13 cellular contexts compared by ENCODE assay signal in genomic region chr18:8721716-8722115, GRCh38. TPM values are rescaled to one million over a fixed set of nuclear protein-coding genes. Genes with fewer than 3 reads are reported as not detected.
DNase-seq lines count a peak whose midpoint lies in the region; ATAC-seq and TF ChIP-seq lines count a peak whose summit lies in the region.
"Had no signal": no experiment of that assay in that cellular context is flagged by ENCODE, and none has a peak within 500 bp of the region (broad histone marks: within the 10 kb centered on the region; RNA-seq: fewer than 3 reads in every experiment).

No MANE protein-coding gene starts in this region.

- intact Hi-C loops in Panc1 (cut with micrococcal nuclease; ENCODE audit: unreplicated experiment), result no loop called here

- CTCF ChIA-PET in Panc1 (lab: Charles Lee), result no interaction called here

- H2BK120ac ChIP-seq in neuronal stem cell (ENCODE audit: low read depth, low read length), result peak overlapping the region; percentile 58

- no peaks in the 10 kb centered on the region for H3K79me1 ChIP-seq in neuronal stem cell (ENCODE audit: low read depth, low read length)

- in situ Hi-C loops in Panc1 (cut with HindIII; ENCODE audit: low pct_unique_long_range_greater_than_20kb, low sequenced_read_pairs), result no loop called here

- H3K4ac ChIP-seq in neuronal stem cell (ENCODE audit: low read length), result peak overlapping the region; percentile 13

- H3K23ac ChIP-seq in neuronal stem cell (ENCODE audit: low read depth, low read length, poor library complexity), result peak overlapping the region; percentile 49

- H4K8ac ChIP-seq in neuronal stem cell (ENCODE audit: low read depth, low read length), result no peak overlapping the region

- POLR2A ChIA-PET in Panc1 (lab: Charles Lee), result no interaction called here

- H2AFZ ChIP-seq in neuronal stem cell (ENCODE audit: low read length), result no peak overlapping the region

- H3K9ac ChIP-seq in neuronal stem cell (ENCODE audit: low read depth, low read length, poor library complexity), result no peak overlapping the region

- H3K27me3 ChIP-seq in Panc1 (ENCODE audit: control insufficient read depth, insufficient read depth, low read length), result no peaks in the 10 kb centered on the region
- H3K27me3 ChIP-seq in neuronal stem cell (ENCODE audit: control insufficient read depth in 3 of 3, insufficient read depth in 3 of 3, low read depth in 1 of 3, low read length in 3 of 3), result no peaks in the 10 kb centered on the region

- no peak overlapping the region for H2BK5ac ChIP-seq in neuronal stem cell (ENCODE audit: low read length)

- no peaks in the 10 kb centered on the region for H3K9me3 ChIP-seq in Panc1 (ENCODE audit: control insufficient read depth, insufficient read depth, low read depth, low read length)
- H3K9me3 ChIP-seq in neuronal stem cell (replicated peaks in 1 of 2; ENCODE audit: control insufficient read depth in 2 of 2, insufficient read depth in 1 of 2, low read depth in 1 of 2, low read length in 2 of 2), result peaks cover 0 to 1% of the 10 kb centered on the region in 2 donors

- H4K91ac ChIP-seq in neuronal stem cell (ENCODE audit: low read depth, low read length, poor library complexity), result no peak overlapping the region

- ATAC-seq in Panc1 (peak; percentile 75), GM19324 (IDR thresholded peaks at IDR 0.05; ENCODE audit: low FRiP score, unreplicated experiment) (no peak)

- H3K4me3 ChIP-seq in Panc1 (ENCODE audit: low read depth in 2 of 2, low read length in 2 of 2), result no peak overlapping the region
- no peak overlapping the region for H3K4me3 ChIP-seq in neuronal stem cell (ENCODE audit: low read length in 2 of 2)

- H2BK12ac ChIP-seq in neuronal stem cell (ENCODE audit: low read length), result no peak overlapping the region

- no TSS peak for BruUV-seq in Panc1 (replicated peaks; lab: Mats Ljungman, UMichigan)

- H3K27ac ChIP-seq in Panc1 (ENCODE audit: low read length), result peak overlapping the region; percentile 7; the same call in 1 of the 2 replicates
- H3K27ac ChIP-seq in epithelial cell of prostate, result peak overlapping the region; percentile 29
- H3K27ac ChIP-seq in neuronal stem cell (replicated peaks; ENCODE audit: low read length), result no peak overlapping the region

- no peak overlapping the region for H2BK15ac ChIP-seq in neuronal stem cell (ENCODE audit: low read length)

- DNase-seq in ELR (ENCODE audit: low read depth) (peak; percentile 81), Panc1 (ENCODE audit: low read depth, low spot score) (no peak), epithelial cell of prostate (ENCODE audit: low read depth, low spot score) (no peak), neuronal stem cell (ENCODE audit: low spot score) (no peak), HuH-7.5 (ENCODE audit: low spot score) (no peak), NCI-H345 treated with DMSO at 0.1 percent for 48 hours (lab: John Stamatoyannopoulos, UW; ENCODE audit: unreplicated experiment) (no peak)
- no peak for DNase-seq in stimulated activated CD4-positive, alpha-beta T cell treated with anti-CD3 and anti-CD28 coated beads, Interleukin-4, amount 100 ng/mL, for 4 hours
- DNase-seq: activated CD8-positive, alpha-beta memory T cell treated with anti-CD3 and anti-CD28 coated beads for 24 hours; CD8-positive, alpha-beta memory T cell; NCI-H2081 treated with DMSO at 0.1 percent for 48 hours; OCI-M1; T1000 had no signal

- no peak overlapping the region for H2AK5ac ChIP-seq in neuronal stem cell (ENCODE audit: low read depth, low read length)

- no CpG with 5 or more reads among the region's 5 CpGs for WGBS in neuronal stem cell (ENCODE audit: extremely low coverage in 2 of 2, insufficient read length in 2 of 2, insufficient replicate concordance in 1 of 2), 2 donors

- H3K14ac ChIP-seq in neuronal stem cell (ENCODE audit: low read length), result peak overlapping the region; percentile 50

- H3K4me1 ChIP-seq in Panc1 (ENCODE audit: control insufficient read depth, insufficient read depth, low read length), result peaks cover 5% of the 10 kb centered on the region
- peaks cover 5 to 16% of the 10 kb centered on the region in 2 donors for H3K4me1 ChIP-seq in neuronal stem cell (ENCODE audit: control insufficient read depth in 2 of 2, insufficient read depth in 1 of 2, low read depth in 1 of 2, low read length in 2 of 2)

- TF ChIP-seq CTCF in Panc1 (IDR thresholded peaks at IDR 0.05), result no peak

- H3K36me3 ChIP-seq in Panc1 (ENCODE audit: control insufficient read depth, insufficient read depth, low read length) (peaks cover 3% of the 10 kb centered on the region; the same call in 1 of the 2 replicates), neuronal stem cell (replicated peaks in 1 of 2; ENCODE audit: control insufficient read depth in 2 of 2, insufficient read depth in 2 of 2, low read length in 2 of 2) (peaks cover 5 to 44% of the 10 kb centered on the region in 2 donors)

- H3K4me2 ChIP-seq in neuronal stem cell (ENCODE audit: insufficient read depth, low read length, poor library complexity, severe bottlenecking), result no peak overlapping the region

- peak overlapping the region; percentile 21 for H3K18ac ChIP-seq in neuronal stem cell (ENCODE audit: low read length)

RNA-seq across cellular contexts. Expression of gene MTCL1, which starts 16.4 kb away (rescaled TPM):
- 50.1 TPM for total RNA-seq in Panc1 (2021; ENCODE audit: unreplicated experiment)
- polyA plus RNA-seq in Panc1 (2012; ENCODE audit: insufficient read length), result 25.5 TPM
- 8.9 TPM for polyA plus RNA-seq in neuronal stem cell (2013, experiment 1 of 2)
- 8.7 TPM for polyA plus RNA-seq in neuronal stem cell (2013, experiment 2 of 2)
- polyA plus RNA-seq: CD8-positive, alpha-beta memory T cell had no signal
